8 cellular contexts compared by ENCODE assay signal in genomic region chr20:63572788-63573738, GRCh38. TPM values are rescaled to one million over a fixed set of nuclear protein-coding genes. Genes with fewer than 3 reads are reported as not detected.
A peak's percentile ranks its signal among the peaks of the same experiment; 100 is the strongest.
DNase-seq lines count a peak whose midpoint lies in the region; ATAC-seq and TF ChIP-seq lines count a peak whose summit lies in the region.

No MANE protein-coding gene starts in this region.

- no peak overlapping the region for H2BK120ac ChIP-seq in H9 (ENCODE audit: low read depth, low read length, poor library complexity, severe bottlenecking)

- H3K4me3 Mint-ChIP-seq in H9 = peak overlapping the region; percentile 73 to 87

- no peaks in the 10 kb centered on the region for H3K36me3 Mint-ChIP-seq in H9 (ENCODE audit: insufficient read depth in 1 of 3, low read depth in 3 of 3)

- H3K4me1 Mint-ChIP-seq in H9 = peaks cover 4 to 10% of the 10 kb centered on the region in 2 experiments; a peak in 3 of 4 replicates

- no peak overlapping the region for H2BK15ac ChIP-seq in H9 (ENCODE audit: low read depth, low read length)

- peak overlapping the region; percentile 48 for H3K9ac ChIP-seq in H9 (ENCODE audit: extremely low read depth, insufficient read length, low read length)

- no peak overlapping the region for H3K18ac ChIP-seq in H9 (ENCODE audit: insufficient read length, low read depth, low read length)

- H3K14ac ChIP-seq in H9 (ENCODE audit: insufficient read depth, low read length) = no peak overlapping the region

- H3K9me2 ChIP-seq in hepatocyte (replicated peaks; ENCODE audit: insufficient read depth) = no peaks in the 10 kb centered on the region

- no peak overlapping the region for H3T11ph ChIP-seq in H9 (ENCODE audit: low read length)

- DNase-seq in H9 (peak; percentile 55), hepatocyte (ENCODE audit: low spot score) (no peak), spleen (peak; percentile 80), iPS-NIHi7 (ENCODE audit: extremely low spot score) (no peak), D341Med (ENCODE audit: low spot score) (no peak), NCI-H446 treated with DMSO at 0.1 percent for 48 hours (lab: John Stamatoyannopoulos, UW) (no peak)

- H3K9me3 ChIP-seq in H9 (ENCODE audit: control insufficient read depth, low read depth, low read length) = no peaks in the 10 kb centered on the region
- no peaks in the 10 kb centered on the region for H3K9me3 ChIP-seq in hepatocyte (ENCODE audit: low read depth)
- H3K9me3 ChIP-seq in spleen = no peaks in the 10 kb centered on the region

- H3K56ac ChIP-seq in H9 (ENCODE audit: insufficient read length, low read depth, low read length) = no peak overlapping the region

- H3K4me1 ChIP-seq in H9 (ENCODE audit: insufficient read depth, low read length) = no peaks in the 10 kb centered on the region
- peaks cover 14% of the 10 kb centered on the region for H3K4me1 ChIP-seq in hepatocyte (ENCODE audit: insufficient read depth)
- peaks cover 30 to 66% (median 56%) of the 10 kb centered on the region in 6 donors for H3K4me1 ChIP-seq in spleen

- H3K27ac ChIP-seq in H9 (ENCODE audit: insufficient read length, low read depth, low read length) = no peak overlapping the region
- peak overlapping the region; percentile 80; the same call in 1 of the 2 replicates for H3K27ac ChIP-seq in VCaP
- H3K27ac ChIP-seq in hepatocyte = peak overlapping the region; percentile 37
- peak overlapping the region; percentile 87 to 96 (median 92) for H3K27ac ChIP-seq in spleen

- H3K79me1 ChIP-seq in H9 (ENCODE audit: insufficient read depth, low read depth, low read length, poor library complexity, severe bottlenecking) = no peaks in the 10 kb centered on the region

- no peak overlapping the region for H2BK12ac ChIP-seq in H9 (ENCODE audit: insufficient read length, low read depth, low read length)

- TF ChIP-seq POLR2A in spleen (IDR thresholded peaks at IDR 0.05) = no peak

- peak; percentile 44 for TF ChIP-seq CTCF in H9 (conservative IDR thresholded peaks at IDR 0.05)
- TF ChIP-seq CTCF in VCaP (conservative IDR thresholded peaks at IDR 0.05) = peak; percentile 25
- TF ChIP-seq CTCF in hepatocyte (IDR thresholded peaks at IDR 0.05; ENCODE audit: poor library complexity) = peak; percentile 4
- peak in 2 of 11 experiments; percentile 13 to 17 for TF ChIP-seq CTCF in spleen (IDR thresholded peaks at IDR 0.05 in 8 of 11, conservative IDR thresholded peaks at IDR 0.05 in 3 of 11)

- H3K4me2 ChIP-seq in H9 (ENCODE audit: insufficient read depth, insufficient read length, low read length) (peak overlapping the region; percentile 72), hepatocyte (peak overlapping the region; percentile 94)

- no peak overlapping the region for H4K8ac ChIP-seq in H9 (replicated peaks; ENCODE audit: insufficient read length, low read depth, low read length)

- no peak overlapping the region for H2BK5ac ChIP-seq in H9 (ENCODE audit: insufficient read length, low read length)

- H3K27me3 Mint-ChIP-seq in H9 (ENCODE audit: low read depth) = no peaks in the 10 kb centered on the region; the same call in 1 of the 2 replicates

- no peak overlapping the region for H3K27ac Mint-ChIP-seq in H9

- no peak overlapping the region for H3K23ac ChIP-seq in H9 (ENCODE audit: insufficient read length, low read depth, low read length)

- intact Hi-C loops in spleen (cut with DNase I; ENCODE audit: low total_unique reads) = no loop called here

- H4K20me1 ChIP-seq in H9 (ENCODE audit: control insufficient read depth, insufficient read depth, insufficient read length) (no peaks in the 10 kb centered on the region), hepatocyte (ENCODE audit: insufficient read depth, poor library complexity, severe bottlenecking) (no peaks in the 10 kb centered on the region)

- no peak overlapping the region for H4K91ac ChIP-seq in H9 (ENCODE audit: insufficient read length, low read depth, low read length)

- H3K36me3 ChIP-seq in hepatocyte (replicated peaks; ENCODE audit: insufficient read depth, low read depth) (no peaks in the 10 kb centered on the region), spleen (peaks cover 0 to 44% (median 12%) of the 10 kb centered on the region in 6 donors)

- no peak overlapping the region for H3K4ac ChIP-seq in H9 (ENCODE audit: low read depth, low read length)

- H3K4me3 ChIP-seq in hepatocyte = peak overlapping the region; percentile 85
- peak overlapping the region; percentile 57 to 86 (median 68) for H3K4me3 ChIP-seq in spleen

- H2AFZ ChIP-seq in H9 (ENCODE audit: low read length) (no peak overlapping the region), hepatocyte (peak overlapping the region; percentile 58)

- ATAC-seq in GM21825 (IDR thresholded peaks at IDR 0.05; ENCODE audit: unreplicated experiment) = no peak

- H4K5ac ChIP-seq in H9 (ENCODE audit: insufficient read length, low read depth, low read length) = no peak overlapping the region

- no peaks in the 10 kb centered on the region for H3K9me3 Mint-ChIP-seq in H9

- H2BK20ac ChIP-seq in H9 (ENCODE audit: low read depth, low read length, poor library complexity, severe bottlenecking) = no peak overlapping the region

- H3K79me2 ChIP-seq in H9 (ENCODE audit: insufficient read depth, low read length) (no peaks in the 10 kb centered on the region), hepatocyte (peaks cover 6% of the 10 kb centered on the region)

- H3K27me3 ChIP-seq in H9 (ENCODE audit: insufficient read depth, low read length) = no peaks in the 10 kb centered on the region
- no peaks in the 10 kb centered on the region for H3K27me3 ChIP-seq in hepatocyte
- H3K27me3 ChIP-seq in spleen (replicated peaks in 1 of 7) = peaks cover 0 to 19% (median 0%) of the 10 kb centered on the region in 7 donors

- H3K23me2 ChIP-seq in H9 (ENCODE audit: insufficient read length, low read depth, low read length, poor library complexity, severe bottlenecking) = peaks cover 4% of the 10 kb centered on the region

- WGBS in H9 (ENCODE audit: extremely low coverage, insufficient read length, low lambda C conversion rate) = no CpG with 5 or more reads among the region's 35 CpGs
- WGBS in hepatocyte (ENCODE audit: low lambda C conversion rate, missing lambda C conversion rate) = 90% methylated on average over 33 of the region's 35 CpGs
- 81 to 89% (median 86%) methylated on average over 17 to 35 of the region's 35 CpGs for WGBS in spleen, 5 donors

- H2AK5ac ChIP-seq in H9 (ENCODE audit: insufficient read length, low read length) = no peak overlapping the region

RNA-seq across cellular contexts. Expression of gene HELZ2, which starts 1.0 kb away (rescaled TPM):
- 27.9 and 29.3 TPM in 2 replicates for total RNA-seq in H9 (2021)
- total RNA-seq in hepatocyte = 14.8 and 17.0 TPM in 2 replicates
- 4.6 and 5.8 TPM in 2 replicates for polyA plus RNA-seq in hepatocyte
- total RNA-seq in spleen = 100 to 1,000 TPM in 1 of 7 donors, 10 to 100 TPM in 6; 56.5 to 120 (median 66.0) TPM
- polyA plus RNA-seq in spleen = 10 to 100 TPM in 1 of 3 donors, 1 to 10 TPM in 2; 4.3 to 21.2 (median 5.7) TPM

RNA-seq across cellular contexts. Expression of gene FNDC11, which starts 19.1 kb away (rescaled TPM):
- 2.5 and 2.7 TPM in 2 replicates for total RNA-seq in H9 (2021)
- 0.57 and 0.76 TPM in 2 replicates for total RNA-seq in hepatocyte
- polyA plus RNA-seq in hepatocyte = 0.79 and 2.1 TPM in 2 replicates
- total RNA-seq in spleen = 1 to 10 TPM in 4 of 7 donors, under 1 TPM in 3; 0.33 to 2.0 (median 1.0) TPM
- 1 to 10 TPM in 1 of 3 donors, under 1 TPM in 2; 0.91 to 1.8 (median 0.98) TPM for polyA plus RNA-seq in spleen

RNA-seq across cellular contexts. Expression of gene SRMS, which starts 25.5 kb away (rescaled TPM):
- total RNA-seq in H9 (2021) (0.70 and 0.79 TPM in 2 replicates), hepatocyte (not detected in 2 replicates), spleen (1 to 10 TPM in 4 of 7 donors, under 1 TPM in 1, not detected in 2; 0.46 to 1.5 (median 1.2) TPM)
- polyA plus RNA-seq in hepatocyte (not detected in 2 replicates), spleen (under 1 TPM; 0.07 to 0.19 (median 0.12) TPM)

RNA-seq across cellular contexts. Expression of gene PTK6, which starts 35.9 kb away (rescaled TPM):
- total RNA-seq in H9 (2021) (0.44 and 0.46 TPM in 2 replicates), hepatocyte (0.52 and 1.1 TPM in 2 replicates), spleen (1 to 10 TPM in 1 of 7 donors, under 1 TPM in 6; 0.20 to 1.0 (median 0.77) TPM)
- polyA plus RNA-seq in hepatocyte (0.06 and 0.27 TPM in 2 replicates), spleen (under 1 TPM; 0.55 to 0.72 (median 0.64) TPM)

RNA-seq across cellular contexts. Expression of gene PPDPF, which starts 52.5 kb away (rescaled TPM):
- total RNA-seq in H9 (2021) (149 and 153 TPM in 2 replicates), hepatocyte (47.6 and 55.1 TPM in 2 replicates), spleen (100 to 1,000 TPM in 4 of 7 donors, 10 to 100 TPM in 3; 68.8 to 167 (median 105) TPM)
- polyA plus RNA-seq in hepatocyte (330 and 333 TPM in 2 replicates), spleen (100 to 1,000 TPM; 123 to 275 (median 186) TPM)

Comparison
In these comparisons a context has a peak if more than half of its experiments do, and no peak if none do; other contexts are left out.
1. DNase-seq: peak in H9 (single experiment) and spleen (single experiment); none in hepatocyte (single experiment), iPS-NIHi7 (single experiment), D341Med (single experiment) and NCI-H446 treated with DMSO at 0.1 percent for 48 hours (single experiment).